6 cellular contexts compared by ENCODE assay signal in genomic region chr6:133214267-133214666, GRCh38. TPM values are rescaled to one million over a fixed set of nuclear protein-coding genes. Genes with fewer than 3 reads are reported as not detected.
"Had no signal": no experiment of that assay in that cellular context is flagged by ENCODE, and none has a peak within 500 bp of the region (broad histone marks: within the 10 kb centered on the region; RNA-seq: fewer than 3 reads in every experiment).

No MANE protein-coding gene starts in this region.

- H3K27ac ChIP-seq: HL-60 had no signal

- H2AFZ ChIP-seq: GM23338 had no signal

- H3K4me3 ChIP-seq: GM23338 had no signal

- DNase-seq: H9, HCEC 1CT, KBM-7 had no signal

- H3K4me2 ChIP-seq: GM23338 had no signal

- ATAC-seq: GM23338, HepG2 had no signal

RNA-seq across cellular contexts. Expression of gene EYA4, which starts 26.9 kb away (rescaled TPM):
- polyA plus RNA-seq: HepG2 had no signal
